Comparison of ENCODE assay signal across 8 cellular contexts in genomic region chr6:106974999-106975698, GRCh38. TPM values are rescaled to one million over a fixed set of nuclear protein-coding genes. Genes with fewer than 3 reads are reported as not detected.
DNase-seq lines count a peak whose midpoint lies in the region; ATAC-seq and TF ChIP-seq lines count a peak whose summit lies in the region.

No MANE protein-coding gene starts in this region.

- no peaks in the 10 kb centered on the region for H3K9me3 ChIP-seq in HEK293 (ENCODE audit: control insufficient read depth, insufficient read depth, low read depth, low read length)

- peak; percentile 42 for DNase-seq in NCI-H1694 treated with DMSO at 0.1 percent for 48 hours (lab: John Stamatoyannopoulos, UW)
- DNase-seq in NCI-H1694 (lab: John Stamatoyannopoulos, UW): no peak
- DNase-seq in NCI-H1930 (lab: John Stamatoyannopoulos, UW): peak; percentile 52 to 53
- DNase-seq in activated T-cell treated with anti-CD3 and anti-CD28 coated beads, Interleukin-2, amount 50 U/mL, for 4 hours: no peak
- peak; percentile 26 for DNase-seq in left cardiac atrium
- DNase-seq in retinal pigment epithelial cell (ENCODE audit: low read depth): no peak
- no peak for DNase-seq in pons (ENCODE audit: low spot score)

- no peaks in the 10 kb centered on the region for H3K36me3 ChIP-seq in HEK293 (ENCODE audit: control insufficient read depth in 2 of 2, insufficient read depth in 1 of 2, low read length in 2 of 2)

- no peaks in the 10 kb centered on the region for H3K36me3 Mint-ChIP-seq in activated T-cell treated with anti-CD3 and anti-CD28 coated beads, Interleukin-2, amount 50 U/mL, for 4 hours (ENCODE audit: insufficient read depth)

- peak overlapping the region; percentile 67 for H3K4me3 Mint-ChIP-seq in activated T-cell treated with anti-CD3 and anti-CD28 coated beads, Interleukin-2, amount 50 U/mL, for 4 hours

- H3K4me1 ChIP-seq in HEK293 (ENCODE audit: control insufficient read depth, insufficient read depth, low read length): no peaks in the 10 kb centered on the region

- H3K4me3 ChIP-seq in HEK293 (ENCODE audit: low read depth, low read length) (peak overlapping the region; percentile 69), retinal pigment epithelial cell (ENCODE audit: low read length) (peak overlapping the region; percentile 55)

- CTCF ChIA-PET in HEK293 (lab: Yijun Ruan, JAX): no interaction called here

- intact Hi-C loops in left cardiac atrium (cut with DNase I): loop anchor here (5.0 kb wide), 2 partner anchors 368 to 638 kb away; no protein-coding TSS in a partner anchor

- H3K27ac ChIP-seq in HEK293 (ENCODE audit: extremely low read depth, low read depth, low read length): peak overlapping the region; percentile 70; the same call in 1 of the 2 replicates

- POLR2A ChIA-PET in HEK293 (lab: Yijun Ruan, JAX): no interaction called here

- peaks cover 63% of the 10 kb centered on the region for H3K27me3 Mint-ChIP-seq in activated T-cell treated with anti-CD3 and anti-CD28 coated beads, Interleukin-2, amount 50 U/mL, for 4 hours (ENCODE audit: low read depth)

- peaks cover 12% of the 10 kb centered on the region for H3K4me1 Mint-ChIP-seq in activated T-cell treated with anti-CD3 and anti-CD28 coated beads, Interleukin-2, amount 50 U/mL, for 4 hours (ENCODE audit: low read depth)

- no peak for TF ChIP-seq CTCF in HEK293 (tag by site-specific recombination; IDR thresholded peaks at IDR 0.05)
- no peak for TF ChIP-seq CTCF in retinal pigment epithelial cell (conservative IDR thresholded peaks at IDR 0.05; ENCODE audit: low read depth, low read length)

- ATAC-seq in activated T-cell treated with anti-CD3 and anti-CD28 coated beads, Interleukin-2, amount 50 U/mL, for 4 hours: peak; percentile 33 to 49
- peak; percentile 71 to 88 for ATAC-seq in left cardiac atrium

- H3K9me3 Mint-ChIP-seq in activated T-cell treated with anti-CD3 and anti-CD28 coated beads, Interleukin-2, amount 50 U/mL, for 4 hours: no peaks in the 10 kb centered on the region

TF ChIP-seq in HEK293, 187 proteins besides CTCF, POLR2A, EP300 and RAD21 (continues in another document):
- TF ChIP-seq GLIS2 (tag by site-specific recombination; IDR thresholded peaks at IDR 0.05): peak; percentile 74
- TF ChIP-seq, protein P1, sequence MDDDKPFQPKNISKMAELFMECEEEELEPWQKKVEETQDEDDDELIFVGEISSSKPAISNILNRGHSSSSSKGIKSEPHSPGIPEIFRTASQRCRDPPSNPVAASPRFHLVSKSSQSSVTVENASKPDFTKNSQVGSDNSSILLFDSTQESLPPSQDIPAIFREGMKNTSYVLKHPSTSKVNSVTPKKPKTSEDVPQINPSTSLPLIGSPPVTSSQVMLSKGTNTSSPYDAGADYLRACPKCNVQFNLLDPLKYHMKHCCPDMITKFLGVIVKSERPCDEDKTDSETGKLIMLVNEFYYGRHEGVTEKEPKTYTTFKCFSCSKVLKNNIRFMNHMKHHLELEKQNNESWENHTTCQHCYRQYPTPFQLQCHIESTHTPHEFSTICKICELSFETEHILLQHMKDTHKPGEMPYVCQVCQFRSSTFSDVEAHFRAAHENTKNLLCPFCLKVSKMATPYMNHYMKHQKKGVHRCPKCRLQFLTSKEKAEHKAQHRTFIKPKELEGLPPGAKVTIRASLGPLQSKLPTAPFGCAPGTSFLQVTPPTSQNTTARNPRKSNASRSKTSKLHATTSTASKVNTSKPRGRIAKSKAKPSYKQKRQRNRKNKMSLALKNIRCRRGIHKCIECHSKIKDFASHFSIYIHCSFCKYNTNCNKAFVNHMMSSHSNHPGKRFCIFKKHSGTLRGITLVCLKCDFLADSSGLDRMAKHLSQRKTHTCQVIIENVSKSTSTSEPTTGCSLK (tag by site-specific recombination; IDR thresholded peaks at IDR 0.05): no peak
- no peak for TF ChIP-seq ZNF202 (tag by site-specific recombination; IDR thresholded peaks at IDR 0.05; ENCODE audit: borderline replicate concordance)
- peak; percentile 38; the same call in 1 of the 2 replicates for TF ChIP-seq KLF10 (tag by site-specific recombination; IDR thresholded peaks at IDR 0.05)
- no peak for TF ChIP-seq ZNF677 (tag by site-specific recombination; IDR thresholded peaks at IDR 0.05)
- TF ChIP-seq, protein P2, sequence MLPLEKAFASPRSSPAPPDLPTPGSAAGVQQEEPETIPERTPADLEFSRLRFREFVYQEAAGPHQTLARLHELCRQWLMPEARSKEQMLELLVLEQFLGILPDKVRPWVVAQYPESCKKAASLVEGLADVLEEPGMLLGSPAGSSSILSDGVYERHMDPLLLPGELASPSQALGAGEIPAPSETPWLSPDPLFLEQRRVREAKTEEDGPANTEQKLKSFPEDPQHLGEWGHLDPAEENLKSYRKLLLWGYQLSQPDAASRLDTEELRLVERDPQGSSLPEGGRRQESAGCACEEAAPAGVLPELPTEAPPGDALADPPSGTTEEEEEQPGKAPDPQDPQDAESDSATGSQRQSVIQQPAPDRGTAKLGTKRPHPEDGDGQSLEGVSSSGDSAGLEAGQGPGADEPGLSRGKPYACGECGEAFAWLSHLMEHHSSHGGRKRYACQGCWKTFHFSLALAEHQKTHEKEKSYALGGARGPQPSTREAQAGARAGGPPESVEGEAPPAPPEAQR (tag by site-specific recombination; IDR thresholded peaks at IDR 0.05): no peak
- TF ChIP-seq ZNF626 (tag by site-specific recombination; IDR thresholded peaks at IDR 0.05): no peak
- TF ChIP-seq ZNF473 (tag by site-specific recombination; IDR thresholded peaks at IDR 0.05): no peak
- no peak for TF ChIP-seq ZBTB7A (tag by site-specific recombination; IDR thresholded peaks at IDR 0.05; ENCODE audit: low read depth)
- no peak for TF ChIP-seq ZNF16 (tag by site-specific recombination; IDR thresholded peaks at IDR 0.05; ENCODE audit: low read depth)
- TF ChIP-seq ZNF292 (tag by site-specific recombination; IDR thresholded peaks at IDR 0.05; ENCODE audit: borderline replicate concordance, low read depth): no peak
- no peak for TF ChIP-seq ZNF433 (tag by site-specific recombination; IDR thresholded peaks at IDR 0.05; ENCODE audit: low read depth)
- no peak for TF ChIP-seq ZXDB (tag by site-specific recombination; IDR thresholded peaks at IDR 0.05)
- no peak for TF ChIP-seq ZNF529 (tag by site-specific recombination; IDR thresholded peaks at IDR 0.05; ENCODE audit: insufficient replicate concordance)
- TF ChIP-seq ZNF600 (tag by site-specific recombination; IDR thresholded peaks at IDR 0.05): peak; percentile 33; the same call in 1 of the 2 replicates
- 0 out of 2 replicates have a peak, but pooled peaks have one; percentile 8 for TF ChIP-seq ZFHX2 (tag by site-specific recombination; conservative IDR thresholded peaks at IDR 0.05)
- no peak for TF ChIP-seq YY2 (tag by site-specific recombination; IDR thresholded peaks at IDR 0.05)
- TF ChIP-seq PBX3 (CRISPR knock-in tag; IDR thresholded peaks at IDR 0.05): no peak
- TF ChIP-seq ZBTB8A (tag by site-specific recombination; IDR thresholded peaks at IDR 0.05): peak; percentile 66
- no peak for TF ChIP-seq HIC1 (tag by site-specific recombination; IDR thresholded peaks at IDR 0.05)
- TF ChIP-seq, protein P3, sequence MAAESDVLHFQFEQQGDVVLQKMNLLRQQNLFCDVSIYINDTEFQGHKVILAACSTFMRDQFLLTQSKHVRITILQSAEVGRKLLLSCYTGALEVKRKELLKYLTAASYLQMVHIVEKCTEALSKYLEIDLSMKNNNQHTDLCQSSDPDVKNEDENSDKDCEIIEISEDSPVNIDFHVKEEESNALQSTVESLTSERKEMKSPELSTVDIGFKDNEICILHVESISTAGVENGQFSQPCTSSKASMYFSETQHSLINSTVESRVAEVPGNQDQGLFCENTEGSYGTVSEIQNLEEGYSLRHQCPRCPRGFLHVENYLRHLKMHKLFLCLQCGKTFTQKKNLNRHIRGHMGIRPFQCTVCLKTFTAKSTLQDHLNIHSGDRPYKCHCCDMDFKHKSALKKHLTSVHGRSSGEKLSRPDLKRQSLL (tag by site-specific recombination; IDR thresholded peaks at IDR 0.05): no peak

RNA-seq across cellular contexts. Expression of gene CD24, which starts 0.6 kb away (rescaled TPM):
- 1 to 10 TPM; 1.7 to 2.3 (median 1.7) TPM for total RNA-seq in activated T-cell treated with anti-CD3 and anti-CD28 coated beads, Interleukin-2, amount 50 U/mL, for 4 hours
- under 1 TPM; 0.47 to 0.80 TPM for total RNA-seq in left cardiac atrium

RNA-seq across cellular contexts. Expression of gene MTRES1, which starts 52.9 kb away (rescaled TPM):
- total RNA-seq in activated T-cell treated with anti-CD3 and anti-CD28 coated beads, Interleukin-2, amount 50 U/mL, for 4 hours: 10 to 100 TPM; 15.4 to 17.1 (median 15.9) TPM
- 10 to 100 TPM; 21.7 to 29.6 TPM for total RNA-seq in left cardiac atrium

Comparison
In these comparisons a context has a peak if more than half of its experiments do, and no peak if none do; other contexts are left out.
1. DNase-seq: peak in NCI-H1694 treated with DMSO at 0.1 percent for 48 hours (single experiment), NCI-H1930 (2 of 2) and left cardiac atrium (single experiment); none in NCI-H1694 (single experiment), activated T-cell treated with anti-CD3 and anti-CD28 coated beads, Interleukin-2, amount 50 U/mL, for 4 hours (single experiment), retinal pigment epithelial cell (single experiment) and pons (single experiment).